Comparison of ENCODE assay signal across 1 cellular context in genomic region chr20:37990571-37991151, GRCh38.
TF ChIP-seq lines count a peak whose summit lies in the region.

No MANE protein-coding gene starts in this region.

TF ChIP-seq in HepG2, 621 proteins besides CTCF, POLR2A, EP300 and RAD21 (continues in another document):
- TF ChIP-seq ZBTB33 (CRISPR knock-in tag; IDR thresholded peaks at IDR 0.05) (no peak), ZFP90 (CRISPR knock-in tag; IDR thresholded peaks at IDR 0.05; ENCODE audit: borderline replicate concordance) (no peak), ZNF331 (CRISPR knock-in tag; IDR thresholded peaks at IDR 0.05) (no peak), SOX13 (IDR thresholded peaks at IDR 0.05) (no peak), SOX13 (CRISPR knock-in tag; conservative IDR thresholded peaks at IDR 0.05 in 1 of 2, IDR thresholded peaks at IDR 0.05 in 1 of 2) (0 out of 4 replicates have a peak, but pooled peaks of 1 of the 2 experiments have one; percentile 24), PCBP2 (optimal IDR thresholded peaks at IDR 0.05; ENCODE audit: low read depth, low read length, poor library complexity, severe bottlenecking) (no peak), MATR3 (CRISPR knock-in tag; IDR thresholded peaks at IDR 0.05) (no peak), ZNF136 (CRISPR knock-in tag; IDR thresholded peaks at IDR 0.05; ENCODE audit: low read depth) (no peak), TBX3 (IDR thresholded peaks at IDR 0.05; ENCODE audit: borderline replicate concordance) (peak; percentile 75; the same call in 1 of the 2 replicates), ZSCAN21 (CRISPR knock-in tag; IDR thresholded peaks at IDR 0.05; ENCODE audit: borderline replicate concordance) (no peak), ZNF770 (CRISPR knock-in tag; IDR thresholded peaks at IDR 0.05) (no peak), RBM22 (optimal IDR thresholded peaks at IDR 0.05; ENCODE audit: low read length) (no peak), ASH2L (IDR thresholded peaks at IDR 0.05; ENCODE audit: insufficient read length, low read depth, low read length) (no peak), KDM5B (CRISPR knock-in tag; IDR thresholded peaks at IDR 0.05; ENCODE audit: borderline replicate concordance) (no peak), DRAP1 (CRISPR knock-in tag; IDR thresholded peaks at IDR 0.05) (no peak), USF2 (IDR thresholded peaks at IDR 0.05; ENCODE audit: low read depth, low read length) (peak; percentile 15; the same call in 1 of the 2 replicates), USF2 (CRISPR knock-in tag; IDR thresholded peaks at IDR 0.05; ENCODE audit: borderline replicate concordance) (no peak), ZNF251 (CRISPR knock-in tag; IDR thresholded peaks at IDR 0.05) (no peak), GZF1 (CRISPR knock-in tag; IDR thresholded peaks at IDR 0.05) (no peak), BCL6 (CRISPR knock-in tag; IDR thresholded peaks at IDR 0.05) (0 out of 2 replicates have a peak, but pooled peaks have one; percentile 9), KLF16 (CRISPR knock-in tag; IDR thresholded peaks at IDR 0.05) (no peak), HNF4A (CRISPR knock-in tag; IDR thresholded peaks at IDR 0.05) (no peak), ZNF557 (CRISPR knock-in tag; IDR thresholded peaks at IDR 0.05) (no peak), ZNF773 (CRISPR knock-in tag; IDR thresholded peaks at IDR 0.05; ENCODE audit: borderline replicate concordance) (no peak), ZSCAN25 (CRISPR knock-in tag; IDR thresholded peaks at IDR 0.05) (no peak), ZNF510 (CRISPR knock-in tag; IDR thresholded peaks at IDR 0.05; ENCODE audit: low read depth) (no peak), ZNF768 (CRISPR knock-in tag; IDR thresholded peaks at IDR 0.05) (peak; percentile 21; the same call in 1 of the 2 replicates), ARHGAP35 (CRISPR knock-in tag; IDR thresholded peaks at IDR 0.05; ENCODE audit: borderline replicate concordance) (no peak), HMGXB4 (CRISPR knock-in tag; IDR thresholded peaks at IDR 0.05; ENCODE audit: borderline replicate concordance in 1 of 2, low read depth in 1 of 2) (no peak), ZNF687 (CRISPR knock-in tag; IDR thresholded peaks at IDR 0.05) (peak; percentile 18; the same call in 1 of the 2 replicates), CBX2 (IDR thresholded peaks at IDR 0.05; ENCODE audit: low read depth, low read length) (no peak), CBX2 (CRISPR knock-in tag; IDR thresholded peaks at IDR 0.05; ENCODE audit: low read depth) (no peak), RERE (CRISPR knock-in tag; IDR thresholded peaks at IDR 0.05; ENCODE audit: low read depth) (peak; percentile 42; the same call in 1 of the 2 replicates), MIXL1 (CRISPR knock-in tag; IDR thresholded peaks at IDR 0.05) (no peak), ZBTB10 (CRISPR knock-in tag; IDR thresholded peaks at IDR 0.05; ENCODE audit: borderline replicate concordance) (no peak), ZNF431 (CRISPR knock-in tag; IDR thresholded peaks at IDR 0.05; ENCODE audit: borderline replicate concordance, low read depth) (no peak), ZKSCAN8 (CRISPR knock-in tag; IDR thresholded peaks at IDR 0.05; ENCODE audit: borderline replicate concordance) (no peak), CCAR2 (optimal IDR thresholded peaks at IDR 0.05; ENCODE audit: low read depth, low read length) (no peak), FOSL2 (CRISPR knock-in tag; IDR thresholded peaks at IDR 0.05) (0 out of 2 replicates have a peak, but pooled peaks have one; percentile 23), ZNF780A (CRISPR knock-in tag; IDR thresholded peaks at IDR 0.05) (no peak), ZNF24 (IDR thresholded peaks at IDR 0.05) (no peak), ZNF615 (CRISPR knock-in tag; IDR thresholded peaks at IDR 0.05; ENCODE audit: borderline replicate concordance) (no peak)
